Comparison of ENCODE assay signal across 2 cellular contexts in genomic region chr20:48170625-48171024, GRCh38.
TF ChIP-seq lines count a peak whose summit lies in the region.

No MANE protein-coding gene starts in this region.

TF ChIP-seq in HCT116, 20 proteins besides CTCF, POLR2A, EP300 and RAD21:
- no peak for TF ChIP-seq ELF1 (IDR thresholded peaks at IDR 0.05; ENCODE audit: borderline replicate concordance, low read depth)
- no peak for TF ChIP-seq ZFX (IDR thresholded peaks at IDR 0.05)
- no peak for TF ChIP-seq ZBTB33 (IDR thresholded peaks at IDR 0.05; ENCODE audit: extremely low read depth, insufficient replicate concordance, low read length)
- TF ChIP-seq SRF (IDR thresholded peaks at IDR 0.05; ENCODE audit: low read depth): no peak
- TF ChIP-seq CBX3 (IDR thresholded peaks at IDR 0.05; ENCODE audit: low read depth): no peak
- TF ChIP-seq MAX (IDR thresholded peaks at IDR 0.05): no peak
- TF ChIP-seq ATF3 (IDR thresholded peaks at IDR 0.05): no peak
- no peak for TF ChIP-seq REST (IDR thresholded peaks at IDR 0.05; ENCODE audit: low read depth)
- TF ChIP-seq CEBPB (IDR thresholded peaks at IDR 0.05; ENCODE audit: low read depth): no peak
- no peak for TF ChIP-seq POLR2AphosphoS5 (IDR thresholded peaks at IDR 0.05; ENCODE audit: low read depth, low read length)
- no peak for TF ChIP-seq EGR1 (IDR thresholded peaks at IDR 0.05; ENCODE audit: low read depth)
- TF ChIP-seq ZNF274 (IDR thresholded peaks at IDR 0.05; ENCODE audit: low read depth, low read length): no peak

TF ChIP-seq in H1, 55 proteins besides CTCF, POLR2A, EP300 and RAD21 (continued from another document):
- no peak for TF ChIP-seq TCF12 (IDR thresholded peaks at IDR 0.05; ENCODE audit: low read depth, low read length)
